Comparison of ENCODE assay signal across 18 cellular contexts in the genomic region with DNA sequence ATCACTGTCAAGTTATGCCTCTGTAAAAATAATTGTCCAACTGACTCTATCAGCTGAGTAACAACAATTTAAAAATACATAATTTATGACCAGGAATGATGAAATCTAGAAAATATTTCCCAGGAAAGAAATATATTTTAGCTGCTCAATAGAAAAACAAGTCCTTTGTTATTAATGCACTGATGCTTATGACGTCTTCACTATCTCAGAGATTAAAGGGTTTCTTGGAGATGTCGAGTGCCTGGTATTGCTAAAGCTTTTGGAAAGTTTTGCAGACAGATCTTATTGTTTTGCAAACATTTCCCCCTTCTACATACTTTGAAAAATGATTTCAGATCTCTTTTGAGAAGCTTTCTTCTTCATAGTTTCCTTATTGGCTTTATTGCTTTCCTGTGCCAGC.
DNase-seq lines count a peak whose midpoint lies in the region; ATAC-seq and TF ChIP-seq lines count a peak whose summit lies in the region.
"Had no signal": no experiment of that assay in that cellular context is flagged by ENCODE, and none has a peak within 500 bp of the region (broad histone marks: within the 10 kb centered on the region; RNA-seq: fewer than 3 reads in every experiment).

No MANE protein-coding gene starts in this region.

- POLR2A ChIA-PET in HEK293T (lab: Yijun Ruan, JAX) = no interaction called here

- H3K27me3 Mint-ChIP-seq in mesothelial cell of epicardium (ENCODE audit: low read depth) = no peaks in the 10 kb centered on the region
- no peaks in the 10 kb centered on the region for H3K27me3 Mint-ChIP-seq in T-helper 17 cell
- H3K27me3 Mint-ChIP-seq: CD4-positive, alpha-beta memory T cell had no signal

- ATAC-seq in left colon (no peak), T-helper 17 cell (no peak)

- H3K27ac Mint-ChIP-seq in mesothelial cell of epicardium (peak overlapping the region; percentile 75), T-helper 17 cell (no peak overlapping the region)
- H3K27ac Mint-ChIP-seq: HFFc6 had no signal

- peak; percentile 21 for DNase-seq in NOMO-1 treated with DMSO at 0.1 percent for 48 hours (lab: John Stamatoyannopoulos, UW; ENCODE audit: unreplicated experiment)
- no peak for DNase-seq in NOMO-1 treated with dmso at 0.1 percent for 144 hours (lab: John Stamatoyannopoulos, UW; ENCODE audit: unreplicated experiment)
- peak; percentile 4 for DNase-seq in choroid plexus epithelial cell (ENCODE audit: low read depth)
- DNase-seq in mesothelial cell of epicardium (ENCODE audit: low spot score in 2 of 2, unreplicated experiment in 2 of 2) = no peak
- DNase-seq in left colon = no peak
- no peak for DNase-seq in SHP77 (lab: John Stamatoyannopoulos, UW)
- DNase-seq in T-helper 17 cell = no peak
- no peak for DNase-seq in HEK293T (ENCODE audit: extremely low spot score)
- DNase-seq: BE2C; CD4-positive, alpha-beta memory T cell; DMS79 treated with DMSO at 0.1 percent for 48 hours; HFFc6; NCI-H1048; NCI-H1436 treated with DMSO at 0.1 percent for 48 hours; NCI-H2081; NCI-H510A; NCI-H774; PC-9 had no signal

- peaks cover 29% of the 10 kb centered on the region for H3K9me3 Mint-ChIP-seq in mesothelial cell of epicardium

- H3K36me3 Mint-ChIP-seq in mesothelial cell of epicardium (no peaks in the 10 kb centered on the region), T-helper 17 cell (ENCODE audit: low read depth) (peaks cover 2% of the 10 kb centered on the region)
- H3K36me3 Mint-ChIP-seq: CD4-positive, alpha-beta memory T cell had no signal

- H3K9me3 ChIP-seq in T-helper 17 cell (ENCODE audit: control insufficient read depth, low read length, poor library complexity, severe bottlenecking) = no peaks in the 10 kb centered on the region
- H3K9me3 ChIP-seq: BE2C had no signal

- H3K4me3 ChIP-seq in choroid plexus epithelial cell (ENCODE audit: low read depth, low read length) = no peak overlapping the region
- H3K4me3 ChIP-seq: PC-9 had no signal

- CTCF ChIA-PET in HEK293T (lab: Yijun Ruan, JAX) = no interaction called here

- no peak for TF ChIP-seq CTCF in choroid plexus epithelial cell (conservative IDR thresholded peaks at IDR 0.05; ENCODE audit: low read depth, low read length)
- no peak for TF ChIP-seq CTCF in mesothelial cell of epicardium (IDR thresholded peaks at IDR 0.05; ENCODE audit: unreplicated experiment)

- intact Hi-C loops in left colon (cut with DNase I, micrococcal nuclease) = no loop called here

- H3K4me1 Mint-ChIP-seq in mesothelial cell of epicardium = peaks cover 13% of the 10 kb centered on the region
- H3K4me1 Mint-ChIP-seq in T-helper 17 cell = peaks cover 10% of the 10 kb centered on the region

- H3K4me3 Mint-ChIP-seq in mesothelial cell of epicardium (no peak overlapping the region), T-helper 17 cell (no peak overlapping the region)
- H3K4me3 Mint-ChIP-seq: CD4-positive, alpha-beta memory T cell; HFFc6 had no signal

TF ChIP-seq in HEK293T, 16 proteins besides CTCF, POLR2A, EP300 and RAD21:
- TF ChIP-seq FOXM1 (IDR thresholded peaks at IDR 0.05; ENCODE audit: borderline replicate concordance) (no peak), HDGF (IDR thresholded peaks at IDR 0.05; ENCODE audit: borderline replicate concordance) (no peak), SUZ12 (IDR thresholded peaks at IDR 0.05) (no peak), NFRKB (IDR thresholded peaks at IDR 0.05) (no peak), L3MBTL2 (conservative IDR thresholded peaks at IDR 0.05) (no peak), ZNF384 (IDR thresholded peaks at IDR 0.05) (no peak), LEF1 (IDR thresholded peaks at IDR 0.05; ENCODE audit: borderline replicate concordance) (no peak), ARNT (IDR thresholded peaks at IDR 0.05) (no peak), FOXK2 (IDR thresholded peaks at IDR 0.05) (no peak), TARDBP (IDR thresholded peaks at IDR 0.05) (no peak), ELF4 (IDR thresholded peaks at IDR 0.05) (no peak), SP1 (IDR thresholded peaks at IDR 0.05) (no peak), BHLHE40 (IDR thresholded peaks at IDR 0.05; ENCODE audit: borderline replicate concordance) (no peak), CTBP1 (IDR thresholded peaks at IDR 0.05; ENCODE audit: borderline replicate concordance) (no peak)
- TF ChIP-seq, protein P1, sequence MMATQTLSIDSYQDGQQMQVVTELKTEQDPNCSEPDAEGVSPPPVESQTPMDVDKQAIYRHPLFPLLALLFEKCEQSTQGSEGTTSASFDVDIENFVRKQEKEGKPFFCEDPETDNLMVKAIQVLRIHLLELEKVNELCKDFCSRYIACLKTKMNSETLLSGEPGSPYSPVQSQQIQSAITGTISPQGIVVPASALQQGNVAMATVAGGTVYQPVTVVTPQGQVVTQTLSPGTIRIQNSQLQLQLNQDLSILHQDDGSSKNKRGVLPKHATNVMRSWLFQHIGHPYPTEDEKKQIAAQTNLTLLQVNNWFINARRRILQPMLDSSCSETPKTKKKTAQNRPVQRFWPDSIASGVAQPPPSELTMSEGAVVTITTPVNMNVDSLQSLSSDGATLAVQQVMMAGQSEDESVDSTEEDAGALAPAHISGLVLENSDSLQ (IDR thresholded peaks at IDR 0.05) = no peak

Comparison
In these comparisons a context has a peak if more than half of its experiments do, and no peak if none do; other contexts are left out.
1. DNase-seq: peak in NOMO-1 treated with DMSO at 0.1 percent for 48 hours (single experiment) and choroid plexus epithelial cell (single experiment); none in NOMO-1 treated with dmso at 0.1 percent for 144 hours (single experiment), mesothelial cell of epicardium (0 of 2), left colon (0 of 2), SHP77 (0 of 2), T-helper 17 cell (0 of 3) and HEK293T (single experiment).